In genomic region chr21:32392880-32393676, GRCh38 we compare ENCODE assay signal across 8 cellular contexts.
DNase-seq lines count a peak whose midpoint lies in the region; ATAC-seq lines count a peak whose summit lies in the region.

Gene URB1 (minus strand): TSS chr21:32393012. CDS start chr21:32392910, 102 bp downstream.

- ATAC-seq in GM18907 (IDR thresholded peaks at IDR 0.05; ENCODE audit: unreplicated experiment) = peak; percentile 92
- peak; percentile 93 for ATAC-seq in HG03135 (IDR thresholded peaks at IDR 0.05; ENCODE audit: unreplicated experiment)

- DNase-seq in AG08395 (ENCODE audit: low spot score) (peak; percentile 96), NCI-H345 (lab: John Stamatoyannopoulos, UW) (peak; percentile 94), islet precursor cell (peak; percentile 90)
- DNase-seq in activated CD4-positive, CD25-positive, alpha-beta regulatory T cell treated with anti-CD3 and anti-CD28 coated beads, Interleukin-2, amount 50 U/mL, for 16 hours (ENCODE audit: low read depth, low spot score) = peak; percentile 91
- peak; percentile 91 for DNase-seq in central memory CD4-positive, alpha-beta T cell
- DNase-seq in stimulated activated CD4-positive, alpha-beta T cell treated with anti-CD3 and anti-CD28 coated beads, Interleukin-12 subunit alpha, Interleukin-12 subunit beta, amount 100 ng/mL, for 48 hours (ENCODE audit: low read depth in 2 of 3, low spot score in 1 of 3) = peak; percentile 86 to 97 (median 94)

Comparison
In these comparisons a context has a peak if more than half of its experiments do, and no peak if none do; other contexts are left out.
1. Peak in every context shown above with its lines: DNase-seq and ATAC-seq.